ENCODE assay signal across 8 cellular contexts in the genomic region with DNA sequence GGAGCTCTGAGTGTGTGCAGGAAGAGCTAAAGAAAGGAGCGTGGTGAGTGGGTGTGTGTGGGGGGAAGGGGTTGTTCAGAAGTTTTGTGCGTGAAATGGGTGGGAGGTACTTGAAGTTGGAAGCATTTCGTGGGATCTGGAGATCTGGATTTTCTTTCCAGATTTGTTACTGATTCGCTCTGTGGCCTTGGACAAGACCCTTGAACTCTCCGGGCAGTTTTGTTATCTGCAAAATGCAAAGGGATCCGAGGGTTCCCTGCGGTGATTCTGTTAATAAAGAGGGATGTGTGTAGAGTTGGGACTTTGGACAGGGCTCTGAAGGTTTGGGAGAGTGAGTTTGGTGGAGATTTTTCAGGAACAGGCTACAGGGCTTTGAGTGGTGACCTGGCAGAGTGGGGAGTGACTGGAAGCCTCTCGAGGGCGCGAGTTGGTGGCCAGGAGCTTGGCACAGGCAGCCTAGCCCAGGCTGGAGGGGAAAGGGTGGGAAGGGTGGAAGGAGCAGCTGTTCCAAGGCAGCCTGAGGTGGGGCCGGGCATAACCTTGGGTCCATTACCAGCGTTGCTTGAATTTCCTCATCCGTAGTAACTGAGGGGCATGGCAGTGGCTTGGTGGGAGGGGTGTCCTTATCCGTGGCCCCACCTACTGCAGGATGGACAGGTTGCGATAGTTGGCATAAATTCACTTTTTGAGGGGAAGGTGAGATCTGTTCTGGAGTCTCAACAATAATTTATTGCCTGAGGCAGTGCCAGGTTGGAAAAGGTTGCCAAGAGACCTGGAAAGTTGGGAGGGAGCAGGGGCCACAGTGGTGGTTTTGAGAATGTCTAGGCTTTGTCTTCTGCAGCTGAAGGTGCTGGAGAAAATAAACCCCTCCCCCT. TPM values are rescaled to one million over a fixed set of nuclear protein-coding genes. Genes with fewer than 3 reads are reported as not detected.
DNase-seq lines count a peak whose midpoint lies in the region; ATAC-seq lines count a peak whose summit lies in the region.

No MANE protein-coding gene starts in this region.

- ATAC-seq in natural killer cell treated with Interleukin-12 subunit alpha and Interleukin-12 subunit beta and Interleukin-15 and Interleukin-18, amount 100 ng/mL, for 72 hours = no peak

- H3K36me3 Mint-ChIP-seq in natural killer cell treated with Interleukin-12 subunit alpha and Interleukin-12 subunit beta and Interleukin-15 and Interleukin-18, amount 100 ng/mL, for 72 hours = peaks cover 14% of the 10 kb centered on the region

- no peaks in the 10 kb centered on the region for H3K9me3 Mint-ChIP-seq in natural killer cell treated with Interleukin-12 subunit alpha and Interleukin-12 subunit beta and Interleukin-15 and Interleukin-18, amount 100 ng/mL, for 72 hours

- peaks cover 63 to 65% of the 10 kb centered on the region in 2 donors for H3K4me1 Mint-ChIP-seq in natural killer cell treated with Interleukin-12 subunit alpha and Interleukin-12 subunit beta and Interleukin-15 and Interleukin-18, amount 100 ng/mL, for 72 hours (ENCODE audit: low read depth in 2 of 2)

- in situ Hi-C loops in KBM-7 (cut with MboI; ENCODE audit: low pct_unique_long_range_greater_than_20kb, low sequenced_read_pairs) = no loop called here

- peak overlapping the region; percentile 99 for H3K27ac ChIP-seq in epithelial cell of prostate

- H3K27me3 Mint-ChIP-seq in natural killer cell treated with Interleukin-12 subunit alpha and Interleukin-12 subunit beta and Interleukin-15 and Interleukin-18, amount 100 ng/mL, for 72 hours = no peaks in the 10 kb centered on the region

- peak overlapping the region; percentile 90 to 93 for H3K27ac Mint-ChIP-seq in natural killer cell treated with Interleukin-12 subunit alpha and Interleukin-12 subunit beta and Interleukin-15 and Interleukin-18, amount 100 ng/mL, for 72 hours

- peak overlapping the region; percentile 100 for H3K4me3 Mint-ChIP-seq in natural killer cell treated with Interleukin-12 subunit alpha and Interleukin-12 subunit beta and Interleukin-15 and Interleukin-18, amount 100 ng/mL, for 72 hours

- peak; percentile 12 to 24 for DNase-seq in NCI-H526 (lab: John Stamatoyannopoulos, UW)
- DNase-seq in NCI-H526 treated with DMSO at 0.1 percent for 48 hours (lab: John Stamatoyannopoulos, UW) = no peak
- peak; percentile 20 for DNase-seq in RKO (ENCODE audit: low spot score)
- no peak for DNase-seq in epithelial cell of prostate (ENCODE audit: low read depth, low spot score)
- no peak for DNase-seq in natural killer cell treated with Interleukin-12 subunit alpha and Interleukin-12 subunit beta and Interleukin-15 and Interleukin-18, amount 100 ng/mL, for 72 hours (ENCODE audit: low spot score)
- DNase-seq in KBM-7 = no peak
- no peak for DNase-seq in NCI-H1048 (lab: John Stamatoyannopoulos, UW)
- DNase-seq in putamen (ENCODE audit: low spot score) = no peak

RNA-seq across cellular contexts. Expression of a gene that starts 2.1 kb away (rescaled TPM):
- total RNA-seq in natural killer cell treated with Interleukin-12 subunit alpha and Interleukin-12 subunit beta and Interleukin-15 and Interleukin-18, amount 100 ng/mL, for 72 hours = 100 to 1,000 TPM; 342 to 574 TPM

RNA-seq across cellular contexts. Expression of a gene that starts 30.6 kb away (rescaled TPM):
- 100 to 1,000 TPM; 216 to 286 TPM for total RNA-seq in natural killer cell treated with Interleukin-12 subunit alpha and Interleukin-12 subunit beta and Interleukin-15 and Interleukin-18, amount 100 ng/mL, for 72 hours

RNA-seq across cellular contexts. Expression of a gene that starts 31.8 kb away (rescaled TPM):
- total RNA-seq in natural killer cell treated with Interleukin-12 subunit alpha and Interleukin-12 subunit beta and Interleukin-15 and Interleukin-18, amount 100 ng/mL, for 72 hours = 100 to 1,000 TPM in 1 of 2 donors, 10 to 100 TPM in 1; 81.4 to 318 TPM

Comparison
In these comparisons a context has a peak if more than half of its experiments do, and no peak if none do; other contexts are left out.
1. DNase-seq: peak in NCI-H526 (2 of 2) and RKO (single experiment); none in NCI-H526 treated with DMSO at 0.1 percent for 48 hours (single experiment), epithelial cell of prostate (single experiment), natural killer cell treated with Interleukin-12 subunit alpha and Interleukin-12 subunit beta and Interleukin-15 and Interleukin-18, amount 100 ng/mL, for 72 hours (single experiment), KBM-7 (single experiment), NCI-H1048 (single experiment) and putamen (single experiment).